In genomic region chr10:97373456-97373855, GRCh38 we compare ENCODE assay signal across 19 cellular contexts. TPM values are rescaled to one million over a fixed set of nuclear protein-coding genes. Genes with fewer than 3 reads are reported as not detected.
DNase-seq lines count a peak whose midpoint lies in the region; ATAC-seq and TF ChIP-seq lines count a peak whose summit lies in the region.
"Had no signal": no experiment of that assay in that cellular context is flagged by ENCODE, and none has a peak within 500 bp of the region (broad histone marks: within the 10 kb centered on the region; RNA-seq: fewer than 3 reads in every experiment).

No MANE protein-coding gene starts in this region.

- H2AK5ac ChIP-seq in trophoblast cell (ENCODE audit: low read length), result no peak overlapping the region

- H3K9me3 ChIP-seq in left lung (no peaks in the 10 kb centered on the region), trophoblast cell (ENCODE audit: insufficient read depth, low read depth, low read length) (no peaks in the 10 kb centered on the region), OCI-LY7 (ENCODE audit: low read length) (no peaks in the 10 kb centered on the region), lower lobe of right lung (no peaks in the 10 kb centered on the region)
- H3K9me3 ChIP-seq: BE2C had no signal

- ATAC-seq in left lung, result no peak
- no peak for ATAC-seq in lower lobe of right lung
- ATAC-seq: CD8-positive, alpha-beta T cell; GM12878; HCT116; HepG2 had no signal

- H4K12ac ChIP-seq in trophoblast cell (ENCODE audit: low read depth, low read length), result no peak overlapping the region

- H3K36me3 ChIP-seq in left lung (peaks cover 0 to 98% of the 10 kb centered on the region in 2 donors), trophoblast cell (ENCODE audit: control insufficient read depth in 1 of 2, insufficient read depth in 2 of 2, low read length in 2 of 2) (peaks cover 51 to 67% of the 10 kb centered on the region in 2 experiments), OCI-LY7 (ENCODE audit: insufficient read depth, low read length) (peaks cover 84% of the 10 kb centered on the region), lower lobe of right lung (peaks cover 68% of the 10 kb centered on the region)

- H3K4me1 ChIP-seq in left lung (peaks cover 0 to 62% of the 10 kb centered on the region in 2 donors), trophoblast cell (ENCODE audit: control insufficient read depth in 1 of 2, insufficient read depth in 2 of 2, low read length in 2 of 2) (no peaks in the 10 kb centered on the region), OCI-LY7 (ENCODE audit: insufficient read depth, low read length, poor library complexity, severe bottlenecking) (no peaks in the 10 kb centered on the region), lower lobe of right lung (peaks cover 12% of the 10 kb centered on the region)
- H3K4me1 ChIP-seq: BE2C had no signal

- H3K9me2 ChIP-seq in OCI-LY7 (ENCODE audit: insufficient read depth, low read length), result no peaks in the 10 kb centered on the region

- H3K18ac ChIP-seq in trophoblast cell (ENCODE audit: low read length), result no peak overlapping the region

- H2AFZ ChIP-seq in trophoblast cell (ENCODE audit: insufficient read depth, low read length, poor library complexity), result no peak overlapping the region
- no peak overlapping the region for H2AFZ ChIP-seq in OCI-LY7 (ENCODE audit: low read length)

- no peak overlapping the region for H2BK120ac ChIP-seq in trophoblast cell (ENCODE audit: insufficient read depth, low read length, poor library complexity)

- H3K27ac ChIP-seq in HL-60 (replicated peaks) (peak overlapping the region; percentile 54; the same call in 1 of the 2 replicates), left lung (peak overlapping the region; percentile 65 to 88), trophoblast cell (ENCODE audit: low read depth, low read length) (no peak overlapping the region), OCI-LY7 (ENCODE audit: low read depth, low read length, poor library complexity, severe bottlenecking) (no peak overlapping the region), lower lobe of right lung (no peak overlapping the region)

- no peak overlapping the region for H2BK5ac ChIP-seq in trophoblast cell (ENCODE audit: low read depth, low read length, poor library complexity)

- H3K4me2 ChIP-seq in trophoblast cell (ENCODE audit: low read length) (no peak overlapping the region), OCI-LY7 (ENCODE audit: low read length) (no peak overlapping the region)

- H3K27me3 ChIP-seq in HL-60 (ENCODE audit: insufficient read depth, poor library complexity, severe bottlenecking) (no peaks in the 10 kb centered on the region), left lung (no peaks in the 10 kb centered on the region), trophoblast cell (ENCODE audit: insufficient read depth, low read length) (no peaks in the 10 kb centered on the region), lower lobe of right lung (ENCODE audit: low read depth) (no peaks in the 10 kb centered on the region)
- H3K27me3 ChIP-seq: BE2C had no signal

- H3K23ac ChIP-seq in trophoblast cell (ENCODE audit: low read length), result no peak overlapping the region

- BruUV-seq in OCI-LY7 (replicated peaks; lab: Mats Ljungman, UMichigan), result no TSS peak

- no peaks in the 10 kb centered on the region for H3K79me1 ChIP-seq in trophoblast cell (ENCODE audit: low read length)

- WGBS in trophoblast cell (ENCODE audit: extremely low coverage, insufficient coverage, insufficient read length), result no CpG with 5 or more reads among the region's 10 CpGs

- H3K4me3 ChIP-seq in HL-60 (replicated peaks; ENCODE audit: insufficient read depth, low read length), result no peak overlapping the region
- H3K4me3 ChIP-seq in left lung, result no peak overlapping the region
- H3K4me3 ChIP-seq in trophoblast cell (ENCODE audit: low read depth, low read length), result peak overlapping the region; percentile 51
- H3K4me3 ChIP-seq in OCI-LY7 (ENCODE audit: low read depth, low read length, poor library complexity, severe bottlenecking), result no peak overlapping the region
- H3K4me3 ChIP-seq in lower lobe of right lung, result no peak overlapping the region
- H3K4me3 ChIP-seq: GM12878 had no signal

- no peak overlapping the region for H2BK12ac ChIP-seq in trophoblast cell (ENCODE audit: low read length)

- H3K79me2 ChIP-seq in trophoblast cell (ENCODE audit: control insufficient read depth, insufficient read depth, low read length, poor library complexity), result no peaks in the 10 kb centered on the region
- H3K79me2 ChIP-seq in OCI-LY7 (ENCODE audit: insufficient read depth, low read depth, low read length), result no peaks in the 10 kb centered on the region

- H4K20me1 ChIP-seq in OCI-LY7 (ENCODE audit: insufficient read depth, low read length), result no peaks in the 10 kb centered on the region

- intact Hi-C loops in left lung (cut with DNase I), result no loop called here
- intact Hi-C loops in OCI-LY7 (cut with micrococcal nuclease; ENCODE audit: unreplicated experiment), result no loop called here
- intact Hi-C loops in lower lobe of right lung (cut with DNase I), result no loop called here

- H4K8ac ChIP-seq in trophoblast cell (ENCODE audit: low read depth, low read length), result no peak overlapping the region

- no peak for DNase-seq in HL-60 (ENCODE audit: low read depth in 1 of 2, low spot score in 1 of 2)
- peak in 1 of 2 donors; percentile 37 for DNase-seq in left lung
- no peak for DNase-seq in trophoblast cell
- DNase-seq in OCI-LY7 (ENCODE audit: low spot score), result no peak
- no peak for DNase-seq in NCI-H1694 (lab: John Stamatoyannopoulos, UW)
- no peak for DNase-seq in HuH-7.5 (ENCODE audit: low spot score)
- no peak for DNase-seq in lower lobe of right lung
- DNase-seq: ACHN; BE2C; Calu3; CD8-positive, alpha-beta T cell; DMS79 treated with DMSO at 0.1 percent for 48 hours; GF-D8; GOT3; H7; HFFc6 had no signal

- CTCF ChIA-PET in OCI-LY7 (lab: Charles Lee; ENCODE audit: unreplicated experiment), result no interaction called here

- POLR2A ChIA-PET in OCI-LY7 (lab: Charles Lee), result no interaction called here

- TF ChIP-seq CTCF in HL-60 (IDR thresholded peaks at IDR 0.05; ENCODE audit: insufficient read depth, low read length), result no peak
- TF ChIP-seq CTCF in left lung (IDR thresholded peaks at IDR 0.05), result no peak
- TF ChIP-seq CTCF in OCI-LY7 (conservative IDR thresholded peaks at IDR 0.05; ENCODE audit: low read length), result no peak
- TF ChIP-seq CTCF in lower lobe of right lung (IDR thresholded peaks at IDR 0.05), result no peak

- no peak overlapping the region for H3K14ac ChIP-seq in trophoblast cell (ENCODE audit: low read length)

- no peak overlapping the region for H4K91ac ChIP-seq in trophoblast cell (ENCODE audit: low read depth, low read length)

- no peak overlapping the region for H3K4ac ChIP-seq in trophoblast cell (ENCODE audit: low read depth, low read length)

- H3K9ac ChIP-seq in trophoblast cell (ENCODE audit: low read length), result no peak overlapping the region

RNA-seq across cellular contexts. Expression of gene RRP12, which starts 27.7 kb away (rescaled TPM):
- total RNA-seq in left lung (10 to 100 TPM; 21.2 to 40.4 TPM), OCI-LY7 (2022) (32.7 and 39.3 TPM in 2 replicates), lower lobe of right lung (24.0 TPM)
- polyA plus RNA-seq in trophoblast cell (2013), result 17.0 and 18.9 TPM in 2 replicates
- 32.1 and 38.6 TPM in 2 replicates for total RNA-seq in OCI-LY7 (2014; rRNA removed; shearing (Covaris generic))

RNA-seq across cellular contexts. Expression of gene FRAT2, which starts 38.9 kb away (rescaled TPM):
- total RNA-seq in left lung, result 10 to 100 TPM; 12.8 to 30.2 TPM
- polyA plus RNA-seq in trophoblast cell (2013), result 6.7 and 6.8 TPM in 2 replicates
- 9.3 and 12.3 TPM in 2 replicates for total RNA-seq in OCI-LY7 (2014; rRNA removed; shearing (Covaris generic))
- 18.3 and 18.4 TPM in 2 replicates for total RNA-seq in OCI-LY7 (2022)
- 27.5 TPM for total RNA-seq in lower lobe of right lung

RNA-seq across cellular contexts. Expression of gene PGAM1, which starts 52.5 kb away (rescaled TPM):
- total RNA-seq in left lung (100 to 1,000 TPM; 209 to 236 TPM), OCI-LY7 (2022) (286 and 467 TPM in 2 replicates), lower lobe of right lung (133 TPM)
- polyA plus RNA-seq in trophoblast cell (2013), result 324 and 327 TPM in 2 replicates
- total RNA-seq in OCI-LY7 (2014; rRNA removed; shearing (Covaris generic)), result 243 and 289 TPM in 2 replicates

RNA-seq across cellular contexts. Expression of gene FRAT1, which starts 54.4 kb away (rescaled TPM):
- total RNA-seq in left lung, result 10 to 100 TPM in 1 of 2 donors, 1 to 10 TPM in 1; 5.2 to 10.8 TPM
- 0.60 and 0.77 TPM in 2 replicates for polyA plus RNA-seq in trophoblast cell (2013)
- 5.1 and 7.0 TPM in 2 replicates for total RNA-seq in OCI-LY7 (2014; rRNA removed; shearing (Covaris generic))
- 12.2 and 12.4 TPM in 2 replicates for total RNA-seq in OCI-LY7 (2022)
- total RNA-seq in lower lobe of right lung, result 15.1 TPM

Comparison
In these comparisons a context has a peak if more than half of its experiments do, and no peak if none do; other contexts are left out.
1. H3K27ac ChIP-seq: peak in HL-60 (single experiment) and left lung (2 of 2); none in trophoblast cell (single experiment), OCI-LY7 (single experiment) and lower lobe of right lung (single experiment).